Comparison of ENCODE assay signal across 8 cellular contexts in genomic region chr15:76931397-76932089, GRCh38. TPM values are rescaled to one million over a fixed set of nuclear protein-coding genes. Genes with fewer than 3 reads are reported as not detected.
DNase-seq lines count a peak whose midpoint lies in the region; ATAC-seq and TF ChIP-seq lines count a peak whose summit lies in the region.

RCN2 (plus strand) TSS chr15:76931749; CDS start chr15:76931842, 93 bp downstream.

- ATAC-seq in GM18519 (IDR thresholded peaks at IDR 0.05; ENCODE audit: low FRiP score, unreplicated experiment), result peak; percentile 89
- peak; percentile 99 for ATAC-seq in HG03045 (IDR thresholded peaks at IDR 0.05; ENCODE audit: unreplicated experiment)
- peak; percentile 100 for ATAC-seq in aorta (ENCODE audit: low FRiP score)

- H3K4me2 ChIP-seq in hepatocyte, result peak within 1 kb of the TSS; percentile 88

- no peak for TF ChIP-seq CTCF in hepatocyte (IDR thresholded peaks at IDR 0.05; ENCODE audit: poor library complexity)

- H3K36me3 ChIP-seq in hepatocyte (replicated peaks; ENCODE audit: insufficient read depth, low read depth) (no peaks in the 10 kb centered on the region), aorta (ENCODE audit: control insufficient read depth in 1 of 2, insufficient read depth in 2 of 2, low read length in 1 of 2) (peaks cover 0 to 2% of the 10 kb centered on the region in 2 donors)

- intact Hi-C loops in aorta (cut with DNase I), result loop anchor here in 1 of 2 donors (1.0 kb wide), 1 partner anchor 26 kb away; the partner anchor contains the start of gene SCAPER

- no peaks in the 10 kb centered on the region for H4K20me1 ChIP-seq in hepatocyte (ENCODE audit: insufficient read depth, poor library complexity, severe bottlenecking)

- H2AFZ ChIP-seq in hepatocyte, result peak within 1 kb of the TSS; percentile 92

- peaks cover 7% of the 10 kb centered on the region for H3K4me1 ChIP-seq in hepatocyte (ENCODE audit: insufficient read depth)
- H3K4me1 ChIP-seq in aorta (ENCODE audit: control insufficient read depth in 1 of 2, insufficient read depth in 2 of 2, low read length in 2 of 2), result no peaks in the 10 kb centered on the region

- WGBS in hepatocyte (ENCODE audit: low lambda C conversion rate, missing lambda C conversion rate), result 0% methylated on average over 64 of the region's 90 CpGs
- 0% methylated on average over 76 to 90 of the region's 90 CpGs for WGBS in aorta, 2 donors

- H3K4me3 ChIP-seq in hepatocyte (peak within 1 kb of the TSS; percentile 75), aorta (ENCODE audit: low read length in 2 of 2) (peak within 1 kb of the TSS; percentile 90 to 95)

- H3K27ac ChIP-seq in hepatocyte (peak within 1 kb of the TSS; percentile 92), aorta (ENCODE audit: low read depth in 1 of 2, low read length in 2 of 2) (peak within 1 kb of the TSS in 1 of 2 donors; percentile 88)

- H3K9me2 ChIP-seq in hepatocyte (replicated peaks; ENCODE audit: insufficient read depth), result no peaks in the 10 kb centered on the region

- H3K79me2 ChIP-seq in hepatocyte, result peaks cover 37% of the 10 kb centered on the region

- DNase-seq in NCI-H2081 treated with DMSO at 0.1 percent for 48 hours (lab: John Stamatoyannopoulos, UW), result peak; percentile 56
- DNase-seq in T1000 (lab: John Stamatoyannopoulos, UW), result peak; percentile 88
- peak; percentile 99 for DNase-seq in astrocyte of the hippocampus (ENCODE audit: low read depth, low spot score)
- peak; percentile 98 for DNase-seq in hepatocyte (ENCODE audit: low spot score)
- DNase-seq in renal cortical epithelial cell (ENCODE audit: low read depth), result peak; percentile 75
- peak; percentile 97 to 98 for DNase-seq in aorta

- H3K9me3 ChIP-seq in hepatocyte (ENCODE audit: low read depth), result no peaks in the 10 kb centered on the region
- no peaks in the 10 kb centered on the region for H3K9me3 ChIP-seq in aorta (ENCODE audit: control insufficient read depth, low read length)

- H3K27me3 ChIP-seq in hepatocyte, result no peaks in the 10 kb centered on the region
- no peaks in the 10 kb centered on the region for H3K27me3 ChIP-seq in aorta (ENCODE audit: control insufficient read depth in 1 of 2, insufficient read depth in 2 of 2, low read length in 1 of 2)

RNA-seq across cellular contexts. Expression of gene RCN2, which starts in this region (rescaled TPM):
- total RNA-seq in hepatocyte (147 and 153 TPM in 2 replicates), renal cortical epithelial cell (38.9 and 51.7 TPM in 2 replicates), aorta (10 to 100 TPM; 41.0 to 48.9 TPM)
- polyA plus RNA-seq in hepatocyte (132 and 144 TPM in 2 replicates), aorta (10 to 100 TPM; 62.5 to 65.0 TPM)
